Comparison of ENCODE assay signal across 8 cellular contexts in genomic region chr1:161045749-161046573, GRCh38. TPM values are rescaled to one million over a fixed set of nuclear protein-coding genes. Genes with fewer than 3 reads are reported as not detected.
DNase-seq lines count a peak whose midpoint lies in the region; ATAC-seq and TF ChIP-seq lines count a peak whose summit lies in the region.

TSS of gene USF1 (minus strand) at chr1:161045977. CDS start at chr1:161043275, 2,702 bp downstream.

- peaks cover 22% of the 10 kb centered on the region for H3K4me1 Mint-ChIP-seq in chondrocyte (ENCODE audit: low read depth)

- peaks cover 25% of the 10 kb centered on the region for H3K9me3 Mint-ChIP-seq in chondrocyte (ENCODE audit: low read depth)

- H3K27me3 Mint-ChIP-seq in chondrocyte (ENCODE audit: low read depth), result no peaks in the 10 kb centered on the region

- TF ChIP-seq CTCF in chondrocyte (IDR thresholded peaks at IDR 0.05), result no peak

- H3K4me3 Mint-ChIP-seq in chondrocyte (ENCODE audit: unreplicated experiment), result peak within 1 kb of the TSS; percentile 93

- DNase-seq in AG20443 (ENCODE audit: low spot score) (peak; percentile 98), NCI-H510A treated with DMSO at 0.1 percent for 48 hours (lab: John Stamatoyannopoulos, UW) (peak; percentile 95), chondrocyte (ENCODE audit: low spot score) (peak; percentile 96), kidney glomerular epithelial cell (lab: John Stamatoyannopoulos, UW) (peak; percentile 96)
- peak; percentile 79 to 85 for DNase-seq in activated CD4-positive, alpha-beta T cell treated with anti-CD3 and anti-CD28 coated beads for 24 hours (ENCODE audit: low read depth in 2 of 2)
- DNase-seq in stimulated activated CD4-positive, alpha-beta T cell treated with anti-CD3 and anti-CD28 coated beads, Interleukin-1b, Interleukin-23, amount 100 ng/mL, for 1 hour (ENCODE audit: low read depth in 2 of 2), result peak; percentile 79

- peak; percentile 57 for ATAC-seq in HG03439 (IDR thresholded peaks at IDR 0.05; ENCODE audit: unreplicated experiment)

- H3K27ac Mint-ChIP-seq in chondrocyte (ENCODE audit: unreplicated experiment), result peak within 1 kb of the TSS; percentile 100

- peaks cover 25% of the 10 kb centered on the region for H3K36me3 Mint-ChIP-seq in chondrocyte (ENCODE audit: low read depth)

- peak; percentile 76 for TF ChIP-seq POLR2A in GM19193 (IDR thresholded peaks at IDR 0.05; ENCODE audit: extremely low read depth, insufficient read depth, insufficient read length)

RNA-seq across cellular contexts. Expression of gene USF1, which starts in this region (rescaled TPM):
- total RNA-seq in chondrocyte, result 34.3 to 44.6 TPM (median 35.3 TPM) in 3 replicates

Comparison
In these comparisons a context has a peak if more than half of its experiments do, and no peak if none do; other contexts are left out.
1. Peak in every context shown above with its lines: DNase-seq and ATAC-seq.